1 cellular context compared by ENCODE assay signal in genomic region chr2:53767405-53768232, GRCh38.
A peak's percentile ranks its signal among the peaks of the same experiment; 100 is the strongest.
TF ChIP-seq lines count a peak whose summit lies in the region.

TSS of gene CHAC2 (plus strand) at chr2:53767804. CDS start at chr2:53767887, 83 bp downstream.

TF ChIP-seq in HepG2, 621 proteins besides CTCF, POLR2A, EP300 and RAD21 (continued from another document and continues in another):
- TF ChIP-seq CSRNP1 (CRISPR knock-in tag; IDR thresholded peaks at IDR 0.05), result 0 out of 2 replicates have a peak, but pooled peaks have one; percentile 1
- peak; percentile 97 for TF ChIP-seq SNAPC2 (CRISPR knock-in tag; IDR thresholded peaks at IDR 0.05)
- 0 out of 2 replicates have a peak, but pooled peaks have one; percentile 56 for TF ChIP-seq ZNF33B (CRISPR knock-in tag; IDR thresholded peaks at IDR 0.05)
- peak; percentile 39; the same call in 1 of the 2 replicates for TF ChIP-seq NFYB (CRISPR knock-in tag; IDR thresholded peaks at IDR 0.05)
- TF ChIP-seq GABPB1 (CRISPR knock-in tag; IDR thresholded peaks at IDR 0.05), result peak; percentile 75; the same call in 1 of the 2 replicates
- no peak for TF ChIP-seq XBP1 (CRISPR knock-in tag; IDR thresholded peaks at IDR 0.05)
- peak; percentile 98 for TF ChIP-seq THAP11 (CRISPR knock-in tag; IDR thresholded peaks at IDR 0.05)
- TF ChIP-seq SRSF1 (optimal IDR thresholded peaks at IDR 0.05; ENCODE audit: low read depth, low read length), result peak; percentile 53
- no peak for TF ChIP-seq ZBTB7A (CRISPR knock-in tag; IDR thresholded peaks at IDR 0.05)
- TF ChIP-seq ZNF543 (CRISPR knock-in tag; IDR thresholded peaks at IDR 0.05), result peak; percentile 66; the same call in 1 of the 2 replicates
- TF ChIP-seq NFKBIZ (CRISPR knock-in tag; IDR thresholded peaks at IDR 0.05), result peak; percentile 14; the same call in 1 of the 2 replicates
- no peak for TF ChIP-seq SCMH1 (CRISPR knock-in tag; IDR thresholded peaks at IDR 0.05; ENCODE audit: borderline replicate concordance)
- TF ChIP-seq ARNT (IDR thresholded peaks at IDR 0.05), result no peak
- TF ChIP-seq MXI1 (IDR thresholded peaks at IDR 0.05; ENCODE audit: borderline replicate concordance, low read depth, low read length), result peak; percentile 55; the same call in 1 of the 3 replicates
- TF ChIP-seq NFE2L1 (CRISPR knock-in tag; IDR thresholded peaks at IDR 0.05; ENCODE audit: borderline replicate concordance), result no peak
- TF ChIP-seq SMARCC2 (IDR thresholded peaks at IDR 0.05), result 0 out of 2 replicates have a peak, but pooled peaks have one; percentile 41
- TF ChIP-seq FIP1L1 (IDR thresholded peaks at IDR 0.05; ENCODE audit: borderline replicate concordance, insufficient read depth, low read depth, low read length), result no peak
- TF ChIP-seq ZNF142 (CRISPR knock-in tag; IDR thresholded peaks at IDR 0.05), result no peak
- no peak for TF ChIP-seq CREBL2 (CRISPR knock-in tag; IDR thresholded peaks at IDR 0.05; ENCODE audit: borderline replicate concordance)
- 0 out of 2 replicates have a peak, but pooled peaks have one; percentile 60 for TF ChIP-seq PPARG (CRISPR knock-in tag; conservative IDR thresholded peaks at IDR 0.05)
- TF ChIP-seq SRSF9 (IDR thresholded peaks at IDR 0.05; ENCODE audit: borderline replicate concordance, insufficient read depth, low read depth, low read length, poor library complexity, severe bottlenecking), result no peak
- peak; percentile 69; the same call in 1 of the 2 replicates for TF ChIP-seq HES4 (CRISPR knock-in tag; IDR thresholded peaks at IDR 0.05; ENCODE audit: borderline replicate concordance)
- TF ChIP-seq ZBTB21 (CRISPR knock-in tag; IDR thresholded peaks at IDR 0.05), result no peak
- peak; percentile 89 for TF ChIP-seq ZNF350 (CRISPR knock-in tag; IDR thresholded peaks at IDR 0.05; ENCODE audit: borderline replicate concordance, low read depth)
- peak; percentile 27; the same call in 1 of the 2 replicates for TF ChIP-seq ZNF709 (CRISPR knock-in tag; IDR thresholded peaks at IDR 0.05)
- TF ChIP-seq NCOA2 (CRISPR knock-in tag; IDR thresholded peaks at IDR 0.05), result no peak
- TF ChIP-seq ZNF558 (CRISPR knock-in tag; IDR thresholded peaks at IDR 0.05; ENCODE audit: borderline replicate concordance), result no peak
- TF ChIP-seq SSRP1 (CRISPR knock-in tag; IDR thresholded peaks at IDR 0.05), result no peak
- TF ChIP-seq HBP1 (CRISPR knock-in tag; IDR thresholded peaks at IDR 0.05; ENCODE audit: low read depth), result no peak
- peak; percentile 33 for TF ChIP-seq RBM39 (IDR thresholded peaks at IDR 0.05; ENCODE audit: low read depth, low read length, poor library complexity, severe bottlenecking)
- no peak for TF ChIP-seq ZNF10 (CRISPR knock-in tag; IDR thresholded peaks at IDR 0.05; ENCODE audit: borderline replicate concordance, low read depth)
- TF ChIP-seq TFDP2 (CRISPR knock-in tag; IDR thresholded peaks at IDR 0.05), result no peak; the same call in 1 of the 2 replicates
- TF ChIP-seq HNRNPH1 (optimal IDR thresholded peaks at IDR 0.05; ENCODE audit: low read depth, low read length), result no peak
- peak; percentile 99 for TF ChIP-seq KDM2A (CRISPR knock-in tag; IDR thresholded peaks at IDR 0.05; ENCODE audit: borderline replicate concordance, low read depth)
- peak; percentile 20 for TF ChIP-seq MAX (IDR thresholded peaks at IDR 0.05)
- no peak for TF ChIP-seq ZFP36L2 (CRISPR knock-in tag; IDR thresholded peaks at IDR 0.05)
- no peak for TF ChIP-seq GPBP1L1 (CRISPR knock-in tag; IDR thresholded peaks at IDR 0.05)
- TF ChIP-seq STAT6 (CRISPR knock-in tag; IDR thresholded peaks at IDR 0.05; ENCODE audit: borderline replicate concordance), result 0 out of 2 replicates have a peak, but pooled peaks have one; percentile 37
- no peak for TF ChIP-seq SOX13 (IDR thresholded peaks at IDR 0.05)
- 0 out of 4 replicates have a peak, but pooled peaks of 1 of the 2 experiments have one; percentile 7 for TF ChIP-seq SOX13 (CRISPR knock-in tag; conservative IDR thresholded peaks at IDR 0.05 in 1 of 2, IDR thresholded peaks at IDR 0.05 in 1 of 2)
- peak; percentile 80; the same call in 1 of the 2 replicates for TF ChIP-seq ZNF280B (CRISPR knock-in tag; IDR thresholded peaks at IDR 0.05; ENCODE audit: borderline replicate concordance)
- TF ChIP-seq ZNF234 (CRISPR knock-in tag; conservative IDR thresholded peaks at IDR 0.05), result no peak; the same call in 1 of the 2 replicates
- TF ChIP-seq ZBTB20 (CRISPR knock-in tag; IDR thresholded peaks at IDR 0.05; ENCODE audit: borderline replicate concordance, low read depth), result 0 out of 2 replicates have a peak, but pooled peaks have one; percentile 29
- TF ChIP-seq ZNF777 (CRISPR knock-in tag; IDR thresholded peaks at IDR 0.05), result no peak
- TF ChIP-seq MAZ (IDR thresholded peaks at IDR 0.05; ENCODE audit: borderline replicate concordance, low read depth, low read length), result no peak
- no peak; the same call in 1 of the 2 replicates for TF ChIP-seq MAZ (CRISPR knock-in tag; IDR thresholded peaks at IDR 0.05; ENCODE audit: low read depth)
- peak; percentile 56 for TF ChIP-seq ZFY (CRISPR knock-in tag; IDR thresholded peaks at IDR 0.05)
- TF ChIP-seq WIZ (CRISPR knock-in tag; IDR thresholded peaks at IDR 0.05), result peak; percentile 42; the same call in 1 of the 2 replicates
- TF ChIP-seq ZNF547 (CRISPR knock-in tag; IDR thresholded peaks at IDR 0.05), result no peak; the same call in 1 of the 2 replicates
- TF ChIP-seq ZNF484 (CRISPR knock-in tag; IDR thresholded peaks at IDR 0.05; ENCODE audit: borderline replicate concordance, low read depth), result no peak
- TF ChIP-seq GPN1 (CRISPR knock-in tag; IDR thresholded peaks at IDR 0.05; ENCODE audit: borderline replicate concordance), result no peak
- TF ChIP-seq MIXL1 (CRISPR knock-in tag; IDR thresholded peaks at IDR 0.05), result no peak
- no peak for TF ChIP-seq ZNF207 (IDR thresholded peaks at IDR 0.05; ENCODE audit: borderline replicate concordance)
- TF ChIP-seq MLLT10 (CRISPR knock-in tag; IDR thresholded peaks at IDR 0.05), result no peak
- TF ChIP-seq ZNF143 (CRISPR knock-in tag; IDR thresholded peaks at IDR 0.05), result peak; percentile 94
